Comparison of ENCODE assay signal across 23 cellular contexts in the genomic region with DNA sequence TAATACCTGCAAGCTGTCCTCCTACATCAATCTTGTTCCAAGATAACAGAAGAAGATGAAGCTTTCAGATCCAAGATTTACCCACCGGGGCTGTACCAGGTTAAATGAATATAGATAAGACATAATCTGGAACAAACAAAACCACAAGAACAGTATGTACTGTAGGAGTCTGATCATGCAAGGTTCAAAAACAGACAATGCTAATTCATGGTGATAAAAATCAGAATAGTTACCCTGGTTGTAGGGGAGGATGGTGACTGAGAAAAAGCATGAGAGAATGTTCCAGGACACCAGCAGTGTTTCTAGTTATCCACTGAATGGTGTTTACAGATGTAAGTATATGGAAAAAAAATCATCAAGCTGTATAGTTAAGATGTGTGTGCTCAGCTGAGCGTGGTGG.
"Had no signal": no experiment of that assay in that cellular context is flagged by ENCODE, and none has a peak within 500 bp of the region (broad histone marks: within the 10 kb centered on the region; RNA-seq: fewer than 3 reads in every experiment).

No MANE protein-coding gene starts in this region.

- H3K4me1 ChIP-seq: foreskin keratinocyte, heart left ventricle, lower lobe of right lung had no signal

- H2AFZ ChIP-seq: hepatocyte had no signal

- H3K4me2 ChIP-seq: hepatocyte had no signal

- DNase-seq: dermis blood vessel endothelial cell; dorsolateral prefrontal cortex; effector CD4-positive, alpha-beta T cell; effector memory CD4-positive, alpha-beta T cell; foreskin keratinocyte; heart left ventricle; hypothalamus; immature natural killer cell; islet precursor cell; kidney; kidney glomerular epithelial cell; left colon; left ventricle myocardium superior; lower lobe of right lung; mesenchymal stem cell; mucosa of descending colon; naive B cell; naive thymus-derived CD8-positive, alpha-beta T cell had no signal

- ATAC-seq: foreskin keratinocyte; gastroesophageal sphincter; heart left ventricle; left colon; left lobe of liver; left ventricle myocardium superior; lower lobe of right lung; mucosa of descending colon; naive thymus-derived CD8-positive, alpha-beta T cell had no signal

- H3K27me3 ChIP-seq: esophagus muscularis mucosa, gastroesophageal sphincter, hepatocyte had no signal

- H3K27ac ChIP-seq: coronary artery, dorsolateral prefrontal cortex, esophagus muscularis mucosa, foreskin keratinocyte, gastroesophageal sphincter, heart left ventricle, hepatocyte, lower lobe of right lung had no signal

- H3K4me3 ChIP-seq: coronary artery, dorsolateral prefrontal cortex, esophagus muscularis mucosa, gastroesophageal sphincter, heart left ventricle, hepatocyte, lower lobe of right lung, mucosa of descending colon had no signal

- H3K79me2 ChIP-seq: hepatocyte had no signal

- H3K9me3 ChIP-seq: esophagus muscularis mucosa, gastroesophageal sphincter, heart left ventricle, lower lobe of right lung, mucosa of descending colon had no signal

- H3K36me3 ChIP-seq: esophagus muscularis mucosa, gastroesophageal sphincter, heart left ventricle, lower lobe of right lung had no signal
